ENCODE assay signal across 10 cellular contexts in genomic region chr9:135993409-135993742, GRCh38.
DNase-seq lines count a peak whose midpoint lies in the region; ATAC-seq and TF ChIP-seq lines count a peak whose summit lies in the region.
"Had no signal": no experiment of that assay in that cellular context is flagged by ENCODE, and none has a peak within 500 bp of the region (broad histone marks: within the 10 kb centered on the region; RNA-seq: fewer than 3 reads in every experiment).

No MANE protein-coding gene starts in this region.

- intact Hi-C loops in dendritic cell treated with granulocyte-macrophage colony-stimulating factor and Interleukin-4, amounts not matched to agents 40 ng/mL and 50 ng/mL, for 4 days (cut with micrococcal nuclease), result no loop called here

- H2AFZ ChIP-seq in Loucy (ENCODE audit: low read length), result no peak overlapping the region

- no peaks in the 10 kb centered on the region for H3K79me2 ChIP-seq in Loucy (ENCODE audit: insufficient read depth, low read length)

- no peaks in the 10 kb centered on the region for H3K9me3 Mint-ChIP-seq in dendritic cell treated with granulocyte-macrophage colony-stimulating factor and Interleukin-4, amounts not matched to agents 40 ng/mL and 50 ng/mL, for 4 days
- H3K9me3 Mint-ChIP-seq: activated CD4-positive, alpha-beta T cell treated with anti-CD3 and anti-CD28 coated beads, Interleukin-2, amount 10 ng/mL, durations not matched to agents 7 days and 5 days; activated naive CD4-positive, alpha-beta T cell treated with anti-CD3 and anti-CD28 coated beads, Interleukin-2, amount 50 U/mL, for 24 hours had no signal

- H4K20me1 ChIP-seq in Loucy (ENCODE audit: insufficient read depth, low read length, poor library complexity, severe bottlenecking), result no peaks in the 10 kb centered on the region

- H3K4me3 Mint-ChIP-seq in dendritic cell treated with granulocyte-macrophage colony-stimulating factor and Interleukin-4, amounts not matched to agents 40 ng/mL and 50 ng/mL, for 4 days, result no peak overlapping the region
- H3K4me3 Mint-ChIP-seq: activated CD4-positive, alpha-beta T cell treated with anti-CD3 and anti-CD28 coated beads, Interleukin-2, amount 10 ng/mL, durations not matched to agents 7 days and 5 days had no signal

- H3K4me2 ChIP-seq in Loucy (ENCODE audit: low read depth, low read length, poor library complexity, severe bottlenecking), result peak overlapping the region; percentile 74

- H3K4me1 ChIP-seq in Loucy (ENCODE audit: insufficient read depth, low read length, poor library complexity, severe bottlenecking) (peaks cover 45% of the 10 kb centered on the region), mucosa of rectum (ENCODE audit: control insufficient read depth in 2 of 2, insufficient read depth in 2 of 2, low read length in 2 of 2) (peaks cover 16 to 17% of the 10 kb centered on the region in 2 donors)

- no peaks in the 10 kb centered on the region for H3K9me3 ChIP-seq in Loucy (ENCODE audit: insufficient read depth, low read depth, low read length)
- no peaks in the 10 kb centered on the region for H3K9me3 ChIP-seq in mucosa of rectum (ENCODE audit: control insufficient read depth in 2 of 2, low read length in 2 of 2)

- no peaks in the 10 kb centered on the region for H3K36me3 ChIP-seq in Loucy (ENCODE audit: insufficient read depth, low read length)
- H3K36me3 ChIP-seq in mucosa of rectum (ENCODE audit: control insufficient read depth in 2 of 2, insufficient read depth in 2 of 2, low read length in 2 of 2), result no peaks in the 10 kb centered on the region

- H3K9ac ChIP-seq in Loucy (ENCODE audit: low read depth, low read length, poor library complexity, severe bottlenecking) (peak overlapping the region; percentile 55), mucosa of rectum (ENCODE audit: low read depth in 1 of 2, low read length in 2 of 2) (peak overlapping the region in 1 of 2 donors; percentile 57)

- H3K27ac ChIP-seq in mucosa of rectum (ENCODE audit: low read depth in 2 of 2, low read length in 2 of 2), result peak overlapping the region; percentile 79 to 83
- peak overlapping the region; percentile 66 for H3K27ac ChIP-seq in substantia nigra (ENCODE audit: low read depth, low read length, poor library complexity, severe bottlenecking)

- DNase-seq in substantia nigra (lab: John Stamatoyannopoulos, UW), result no peak
- DNase-seq in NOMO-1 treated with DMSO at 0.1 percent for 48 hours (lab: John Stamatoyannopoulos, UW; ENCODE audit: unreplicated experiment), result no peak

- peaks cover 19% of the 10 kb centered on the region for H3K27me3 Mint-ChIP-seq in dendritic cell treated with granulocyte-macrophage colony-stimulating factor and Interleukin-4, amounts not matched to agents 40 ng/mL and 50 ng/mL, for 4 days
- H3K27me3 Mint-ChIP-seq: activated CD4-positive, alpha-beta T cell treated with anti-CD3 and anti-CD28 coated beads, Interleukin-2, amount 10 ng/mL, durations not matched to agents 7 days and 5 days; activated naive CD4-positive, alpha-beta T cell treated with anti-CD3 and anti-CD28 coated beads, Interleukin-2, amount 50 U/mL, for 24 hours had no signal

- H3K36me3 Mint-ChIP-seq in dendritic cell treated with granulocyte-macrophage colony-stimulating factor and Interleukin-4, amounts not matched to agents 40 ng/mL and 50 ng/mL, for 4 days (ENCODE audit: low read depth), result no peaks in the 10 kb centered on the region
- H3K36me3 Mint-ChIP-seq: activated naive CD4-positive, alpha-beta T cell treated with anti-CD3 and anti-CD28 coated beads, Interleukin-2, amount 50 U/mL, for 24 hours had no signal

- no peaks in the 10 kb centered on the region for H3K9me2 ChIP-seq in Loucy (replicated peaks; ENCODE audit: low read depth, low read length)

- H3K4me3 ChIP-seq in Loucy (ENCODE audit: low read length, poor library complexity, severe bottlenecking) (no peak overlapping the region), mucosa of rectum (ENCODE audit: low read length in 2 of 2) (no peak overlapping the region)

- peaks cover 65% of the 10 kb centered on the region for H3K4me1 Mint-ChIP-seq in dendritic cell treated with granulocyte-macrophage colony-stimulating factor and Interleukin-4, amounts not matched to agents 40 ng/mL and 50 ng/mL, for 4 days (ENCODE audit: low read depth)

- TF ChIP-seq CTCF in Loucy (conservative IDR thresholded peaks at IDR 0.05; ENCODE audit: low read length), result no peak

- peak overlapping the region; percentile 92 for H3K27ac Mint-ChIP-seq in dendritic cell treated with granulocyte-macrophage colony-stimulating factor and Interleukin-4, amounts not matched to agents 40 ng/mL and 50 ng/mL, for 4 days
- H3K27ac Mint-ChIP-seq: activated naive CD4-positive, alpha-beta T cell treated with anti-CD3 and anti-CD28 coated beads, Interleukin-2, amount 50 U/mL, for 24 hours had no signal

- ATAC-seq in GM19455 (IDR thresholded peaks at IDR 0.05; ENCODE audit: unreplicated experiment), result no peak
- ATAC-seq in HG03108 (IDR thresholded peaks at IDR 0.05; ENCODE audit: unreplicated experiment), result no peak
- ATAC-seq in GM21390 (IDR thresholded peaks at IDR 0.05; ENCODE audit: unreplicated experiment), result no peak

- H3K27me3 ChIP-seq in Loucy (ENCODE audit: insufficient read depth, low read length, poor library complexity, severe bottlenecking) (no peaks in the 10 kb centered on the region), mucosa of rectum (ENCODE audit: control insufficient read depth in 2 of 2, insufficient read depth in 2 of 2, low read length in 2 of 2) (peaks cover 2 to 3% of the 10 kb centered on the region in 2 donors)

- 0 out of 2 replicates have a peak, but pooled peaks cover 2% of the 10 kb centered on the region for H3F3A ChIP-seq in Loucy (ENCODE audit: low read depth)
